In genomic region chr9:6855860-6856259, GRCh38 we compare ENCODE assay signal across 15 cellular contexts.
DNase-seq lines count a peak whose midpoint lies in the region; ATAC-seq, FAIRE-seq and TF ChIP-seq lines count a peak whose summit lies in the region.
"Had no signal": no experiment of that assay in that cellular context is flagged by ENCODE, and none has a peak within 500 bp of the region (broad histone marks: within the 10 kb centered on the region; RNA-seq: fewer than 3 reads in every experiment).

No MANE protein-coding gene starts in this region.

- H3K4me3 ChIP-seq in pancreas (no peak overlapping the region), upper lobe of right lung (no peak overlapping the region)
- H3K4me3 ChIP-seq: GM23248, SJSA1 had no signal

- peak; percentile 67 to 86 (median 76) for ATAC-seq in pancreas
- peak; percentile 82 for ATAC-seq in upper lobe of right lung
- no peak for ATAC-seq in HG03045 (IDR thresholded peaks at IDR 0.05; ENCODE audit: unreplicated experiment)

- TF ChIP-seq CTCF in pancreas (IDR thresholded peaks at IDR 0.05) (no peak), upper lobe of right lung (IDR thresholded peaks at IDR 0.05) (no peak)

- H3K27ac ChIP-seq in pancreas, result no peak overlapping the region
- no peak overlapping the region for H3K27ac ChIP-seq in upper lobe of right lung
- H3K27ac ChIP-seq: GM23248, SJSA1 had no signal

- WGBS in pancreas, 2 donors, result 72 to 74% methylated on average over 3 of the region's 3 CpGs

- H3K27me3 ChIP-seq in pancreas (no peaks in the 10 kb centered on the region), upper lobe of right lung (no peaks in the 10 kb centered on the region)
- H3K27me3 ChIP-seq: SJSA1 had no signal

- H3K4me1 ChIP-seq in pancreas, result peaks cover 0 to 4% (median 0%) of the 10 kb centered on the region in 3 donors
- H3K4me1 ChIP-seq in upper lobe of right lung, result no peaks in the 10 kb centered on the region
- H3K4me1 ChIP-seq: SJSA1 had no signal

- DNase-seq in LHCN-M2 (ENCODE audit: low read depth), result peak; percentile 8
- peak; percentile 11 for DNase-seq in RPMI7951 (ENCODE audit: low read depth)
- DNase-seq in pancreas, result peak in 2 of 6 donors; percentile 26 to 51
- no peak for DNase-seq in upper lobe of right lung
- no peak for DNase-seq in putamen (ENCODE audit: low spot score)
- no peak for DNase-seq in NK-92 treated with Interleukin-12 subunit alpha and Interleukin-12 subunit beta, amount 100 ng/mL, for 24 hours (lab: John Stamatoyannopoulos, UW)
- DNase-seq: GDM1, GM23248, HCEC 1CT, Kasumi-1, NCI-H1417 treated with DMSO at 0.1 percent for 48 hours, NCI-H1930, NCI-H526 had no signal

- H3K9me3 ChIP-seq in pancreas (no peaks in the 10 kb centered on the region), upper lobe of right lung (no peaks in the 10 kb centered on the region)
- H3K9me3 ChIP-seq: SJSA1 had no signal

- FAIRE-seq in pancreas (lab: Jason Lieb, UNC), result no peak

- H3K36me3 ChIP-seq in pancreas (no peaks in the 10 kb centered on the region), upper lobe of right lung (peaks cover 16% of the 10 kb centered on the region)
- H3K36me3 ChIP-seq: SJSA1 had no signal

- intact Hi-C loops in pancreas (cut with DNase I), result no loop called here
- intact Hi-C loops in upper lobe of right lung (cut with DNase I), result no loop called here

Comparison
In these comparisons a context has a peak if more than half of its experiments do, and no peak if none do; other contexts are left out.
1. DNase-seq: peak in LHCN-M2 (single experiment) and RPMI7951 (single experiment); none in upper lobe of right lung (single experiment), putamen (single experiment) and NK-92 treated with Interleukin-12 subunit alpha and Interleukin-12 subunit beta, amount 100 ng/mL, for 24 hours (single experiment).